In genomic region chr16:3561626-3562025, GRCh38 we compare ENCODE assay signal across 1 cellular context.
TF ChIP-seq lines count a peak whose summit lies in the region.

No MANE protein-coding gene starts in this region.

TF ChIP-seq in GM12878, 131 proteins besides CTCF, POLR2A, EP300 and RAD21:
- TF ChIP-seq, protein P1, sequence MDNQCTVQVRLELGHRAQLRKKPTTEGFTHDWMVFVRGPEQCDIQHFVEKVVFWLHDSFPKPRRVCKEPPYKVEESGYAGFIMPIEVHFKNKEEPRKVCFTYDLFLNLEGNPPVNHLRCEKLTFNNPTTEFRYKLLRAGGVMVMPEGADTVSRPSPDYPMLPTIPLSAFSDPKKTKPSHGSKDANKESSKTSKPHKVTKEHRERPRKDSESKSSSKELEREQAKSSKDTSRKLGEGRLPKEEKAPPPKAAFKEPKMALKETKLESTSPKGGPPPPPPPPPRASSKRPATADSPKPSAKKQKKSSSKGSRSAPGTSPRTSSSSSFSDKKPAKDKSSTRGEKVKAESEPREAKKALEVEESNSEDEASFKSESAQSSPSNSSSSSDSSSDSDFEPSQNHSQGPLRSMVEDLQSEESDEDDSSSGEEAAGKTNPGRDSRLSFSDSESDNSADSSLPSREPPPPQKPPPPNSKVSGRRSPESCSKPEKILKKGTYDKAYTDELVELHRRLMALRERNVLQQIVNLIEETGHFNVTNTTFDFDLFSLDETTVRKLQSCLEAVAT (IDR thresholded peaks at IDR 0.05), result no peak
- no peak for TF ChIP-seq BRCA1 (IDR thresholded peaks at IDR 0.05; ENCODE audit: low read depth, low read length)
- TF ChIP-seq, protein P2, sequence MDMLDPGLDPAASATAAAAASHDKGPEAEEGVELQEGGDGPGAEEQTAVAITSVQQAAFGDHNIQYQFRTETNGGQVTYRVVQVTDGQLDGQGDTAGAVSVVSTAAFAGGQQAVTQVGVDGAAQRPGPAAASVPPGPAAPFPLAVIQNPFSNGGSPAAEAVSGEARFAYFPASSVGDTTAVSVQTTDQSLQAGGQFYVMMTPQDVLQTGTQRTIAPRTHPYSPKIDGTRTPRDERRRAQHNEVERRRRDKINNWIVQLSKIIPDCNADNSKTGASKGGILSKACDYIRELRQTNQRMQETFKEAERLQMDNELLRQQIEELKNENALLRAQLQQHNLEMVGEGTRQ (IDR thresholded peaks at IDR 0.05; ENCODE audit: borderline replicate concordance, low read depth, low read length), result no peak
- TF ChIP-seq POU2F2 (IDR thresholded peaks at IDR 0.05; ENCODE audit: borderline replicate concordance, low read depth, low read length), result no peak
- TF ChIP-seq TCF12 (IDR thresholded peaks at IDR 0.05; ENCODE audit: low read depth, low read length), result no peak
- no peak for TF ChIP-seq TCF7 (IDR thresholded peaks at IDR 0.05; ENCODE audit: borderline replicate concordance)
- no peak for TF ChIP-seq ESRRA (IDR thresholded peaks at IDR 0.05; ENCODE audit: low read length)
- TF ChIP-seq ZNF24 (IDR thresholded peaks at IDR 0.05), result no peak
- no peak for TF ChIP-seq SMAD1 (IDR thresholded peaks at IDR 0.05; ENCODE audit: low read depth, partially characterized antibody)
- no peak for TF ChIP-seq KDM1A (IDR thresholded peaks at IDR 0.05; ENCODE audit: borderline replicate concordance)
TF ChIP-seq in GM12878: peak in this region for 0.
